ENCODE assay signal across 17 cellular contexts in the genomic region with DNA sequence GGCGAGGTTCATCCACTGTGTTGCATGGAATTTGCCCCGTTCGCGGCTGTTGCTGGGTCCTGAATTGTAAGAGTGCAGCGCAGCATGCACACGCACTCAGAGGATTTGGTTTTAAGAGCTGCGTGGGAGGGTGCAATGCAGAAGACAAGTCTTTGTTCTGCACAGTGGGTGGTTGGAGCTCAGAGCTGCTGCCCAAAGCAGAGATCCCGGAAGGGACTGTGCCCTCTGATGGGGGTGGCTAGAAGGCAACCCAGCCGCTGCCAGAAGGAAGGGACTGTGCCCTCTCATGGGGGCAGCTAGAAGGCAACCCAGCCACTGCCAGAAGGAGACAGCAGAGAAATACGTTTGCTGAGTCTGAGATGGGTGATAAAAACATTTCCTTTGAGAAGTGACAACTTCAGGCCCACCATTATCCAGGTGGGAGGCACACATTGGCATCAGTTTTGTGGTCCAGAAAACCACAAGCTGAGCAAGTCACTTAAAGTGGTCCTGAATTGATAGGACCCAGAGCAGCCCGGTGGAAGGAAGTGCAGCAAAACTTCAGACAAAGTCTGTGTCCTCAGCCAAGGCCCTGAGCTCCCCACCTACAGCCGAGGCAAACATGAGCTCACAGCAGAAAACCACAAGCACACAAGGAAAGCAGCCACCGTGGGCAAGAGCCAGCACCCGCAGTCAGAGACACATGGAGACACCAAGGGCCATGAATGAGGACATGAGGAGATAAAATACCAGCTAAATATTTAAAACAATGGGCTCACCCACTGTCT. TPM values are rescaled to one million over a fixed set of nuclear protein-coding genes. Genes with fewer than 3 reads are reported as not detected.
A peak's percentile ranks its signal among the peaks of the same experiment; 100 is the strongest.
DNase-seq lines count a peak whose midpoint lies in the region; ATAC-seq, FAIRE-seq and TF ChIP-seq lines count a peak whose summit lies in the region.
"Had no signal": no experiment of that assay in that cellular context is flagged by ENCODE, and none has a peak within 500 bp of the region (broad histone marks: within the 10 kb centered on the region; RNA-seq: fewer than 3 reads in every experiment).

No MANE protein-coding gene starts in this region.

- H3K4me1 ChIP-seq in mesenchymal stem cell (ENCODE audit: control insufficient read depth, insufficient read depth, low read depth, low read length) (peaks cover 10% of the 10 kb centered on the region), small intestine (ENCODE audit: control insufficient read depth in 2 of 2, insufficient read depth in 1 of 2, low read depth in 1 of 2, low read length in 1 of 2) (no peaks in the 10 kb centered on the region), SK-N-SH (ENCODE audit: control insufficient read depth in 1 of 2, insufficient read depth in 2 of 2, low read depth in 1 of 2, low read length in 1 of 2) (no peaks in the 10 kb centered on the region)
- H3K4me1 ChIP-seq: breast epithelium, tibial nerve had no signal

- H3K23ac ChIP-seq in mesenchymal stem cell (ENCODE audit: low read length in 2 of 2) = no peak overlapping the region

- H2BK12ac ChIP-seq in mesenchymal stem cell (ENCODE audit: low read length in 2 of 2) = no peak overlapping the region

- H3K4me3 Mint-ChIP-seq in natural killer cell treated with Interleukin-12 subunit alpha and Interleukin-12 subunit beta and Interleukin-15 and Interleukin-18, amount 100 ng/mL, for 72 hours = peak overlapping the region; percentile 11
- H3K4me3 Mint-ChIP-seq in natural killer cell = no peak overlapping the region
- H3K4me3 Mint-ChIP-seq: nephron had no signal

- intact Hi-C loops in natural killer cell (cut with micrococcal nuclease) = no loop called here

- peak overlapping the region in 1 of 2 donors; percentile 36 for H3K27ac Mint-ChIP-seq in natural killer cell treated with Interleukin-12 subunit alpha and Interleukin-12 subunit beta and Interleukin-15 and Interleukin-18, amount 100 ng/mL, for 72 hours
- H3K27ac Mint-ChIP-seq in natural killer cell = no peak overlapping the region
- H3K27ac Mint-ChIP-seq: nephron had no signal

- H3K9me3 Mint-ChIP-seq in natural killer cell treated with Interleukin-12 subunit alpha and Interleukin-12 subunit beta and Interleukin-15 and Interleukin-18, amount 100 ng/mL, for 72 hours = peaks cover 4% of the 10 kb centered on the region
- no peaks in the 10 kb centered on the region for H3K9me3 Mint-ChIP-seq in natural killer cell

- no peak for TF ChIP-seq RAD21 in SK-N-SH (IDR thresholded peaks at IDR 0.05; ENCODE audit: low read length)

- H2BK5ac ChIP-seq in mesenchymal stem cell (ENCODE audit: low read depth, low read length, poor library complexity, severe bottlenecking) = no peak overlapping the region

- POLR2A ChIA-PET in SK-N-SH (lab: Yijun Ruan, JAX) = interaction anchor here (0.5 kb wide), 1 partner anchor 149 kb away, joined by 3 read pairs; no protein-coding TSS in a partner anchor

- H3K79me2 ChIP-seq in SK-N-SH (ENCODE audit: insufficient read depth) = no peaks in the 10 kb centered on the region

- CTCF ChIA-PET in SK-N-SH (lab: Yijun Ruan, JAX) = interaction anchor here (1.0 to 7.0 kb wide), 5 partner anchors 9 to 301 kb away, joined by 3 to 72 read pairs (median 4); partner anchors contain the start of gene SYT8

- no peak overlapping the region for H2BK15ac ChIP-seq in mesenchymal stem cell (ENCODE audit: low read depth, poor library complexity, severe bottlenecking)

- H2AFZ ChIP-seq in mesenchymal stem cell (ENCODE audit: low read depth, low read length) = no peak overlapping the region
- H2AFZ ChIP-seq in SK-N-SH (ENCODE audit: low read depth) = no peak overlapping the region

- H3K4me1 Mint-ChIP-seq in natural killer cell treated with Interleukin-12 subunit alpha and Interleukin-12 subunit beta and Interleukin-15 and Interleukin-18, amount 100 ng/mL, for 72 hours (ENCODE audit: low read depth in 2 of 2) = peaks cover 10 to 42% of the 10 kb centered on the region in 2 donors
- peaks cover 0 to 18% of the 10 kb centered on the region in 2 donors for H3K4me1 Mint-ChIP-seq in natural killer cell

- DNase-seq in natural killer cell treated with Interleukin-12 subunit alpha and Interleukin-12 subunit beta and Interleukin-15 and Interleukin-18, amount 100 ng/mL, for 72 hours (ENCODE audit: low spot score) = no peak
- DNase-seq in natural killer cell (no peak), mesenchymal stem cell (no peak), islet precursor cell (no peak), SHP77 treated with DMSO at 0.1 percent for 48 hours (lab: John Stamatoyannopoulos, UW) (no peak), small intestine (no peak), SK-N-SH (no peak)
- DNase-seq in activated CD8-positive, alpha-beta memory T cell treated with anti-CD3 and anti-CD28 coated beads, Interleukin-2, amount 50 U/mL, for 48 hours = peak; percentile 59
- DNase-seq: activated CD4-positive, CD25-positive, alpha-beta regulatory T cell treated with anti-CD3 and anti-CD28 coated beads, Interleukin-2, amount 50 U/mL, for 72 hours; DMS 273 treated with DMSO at 0.1 percent for 48 hours; retina had no signal

- H3K27ac ChIP-seq in mesenchymal stem cell (ENCODE audit: low read length, poor library complexity, severe bottlenecking) = no peak overlapping the region
- no peak overlapping the region for H3K27ac ChIP-seq in small intestine (ENCODE audit: low read depth in 1 of 2, low read length in 1 of 2)
- no peak overlapping the region for H3K27ac ChIP-seq in SK-N-SH (ENCODE audit: low read depth in 2 of 2, low read length in 1 of 2)
- H3K27ac ChIP-seq: breast epithelium had no signal

- no peak for TF ChIP-seq EP300 in SK-N-SH (IDR thresholded peaks at IDR 0.05; ENCODE audit: borderline replicate concordance in 1 of 2, low read depth in 1 of 2, low read length in 1 of 2)

- H3K4me2 ChIP-seq in mesenchymal stem cell (ENCODE audit: low read length, poor library complexity, severe bottlenecking) = no peak overlapping the region
- H3K4me2 ChIP-seq in SK-N-SH = no peak overlapping the region

- H3K36me3 ChIP-seq in mesenchymal stem cell (ENCODE audit: control insufficient read depth in 1 of 2, insufficient read depth in 2 of 2, low read depth in 1 of 2, low read length in 2 of 2) (no peaks in the 10 kb centered on the region), small intestine (ENCODE audit: control insufficient read depth in 2 of 2, insufficient read depth in 2 of 2, low read length in 2 of 2) (no peaks in the 10 kb centered on the region), SK-N-SH (replicated peaks in 1 of 2; ENCODE audit: control insufficient read depth in 1 of 2, insufficient read depth in 2 of 2, low read length in 1 of 2) (no peaks in the 10 kb centered on the region)
- H3K36me3 ChIP-seq: breast epithelium, tibial nerve had no signal

- no peak overlapping the region for H3K18ac ChIP-seq in mesenchymal stem cell (ENCODE audit: low read depth in 1 of 2, low read length in 2 of 2)

- ATAC-seq in natural killer cell treated with Interleukin-12 subunit alpha and Interleukin-12 subunit beta and Interleukin-15 and Interleukin-18, amount 100 ng/mL, for 72 hours = peak; percentile 32 to 63
- no peak for ATAC-seq in natural killer cell
- ATAC-seq: Right ventricle myocardium inferior had no signal

- peaks cover 0 to 6% of the 10 kb centered on the region in 2 donors for H3K27me3 Mint-ChIP-seq in natural killer cell treated with Interleukin-12 subunit alpha and Interleukin-12 subunit beta and Interleukin-15 and Interleukin-18, amount 100 ng/mL, for 72 hours
- peaks cover 4 to 12% of the 10 kb centered on the region in 2 donors for H3K27me3 Mint-ChIP-seq in natural killer cell (ENCODE audit: low read depth in 2 of 2)

- H3K14ac ChIP-seq in mesenchymal stem cell (ENCODE audit: low read length in 2 of 2) = no peak overlapping the region

- H4K20me1 ChIP-seq in SK-N-SH (ENCODE audit: insufficient read depth) = no peaks in the 10 kb centered on the region

- H3K9ac ChIP-seq in mesenchymal stem cell (ENCODE audit: low read length) (no peak overlapping the region), SK-N-SH (no peak overlapping the region)

- no peak overlapping the region for H4K8ac ChIP-seq in mesenchymal stem cell (ENCODE audit: low read length)

- H3F3A ChIP-seq in SK-N-SH (replicated peaks; ENCODE audit: insufficient read depth) = no peaks in the 10 kb centered on the region

- 74% methylated on average over 12 of the region's 14 CpGs for WGBS in mesenchymal stem cell
- 63 to 78% (median 69%) methylated on average over 14 of the region's 14 CpGs for WGBS in small intestine, 3 donors
- WGBS in SK-N-SH (ENCODE audit: low lambda C conversion rate) = 48% methylated on average over 14 of the region's 14 CpGs

- no peak overlapping the region for H2AK5ac ChIP-seq in mesenchymal stem cell (ENCODE audit: low read length, severe bottlenecking)

- no peak for TF ChIP-seq CTCF in natural killer cell (IDR thresholded peaks at IDR 0.05)
- no peak for TF ChIP-seq CTCF in SK-N-SH (IDR thresholded peaks at IDR 0.05)

- no peaks in the 10 kb centered on the region for H3K9me2 ChIP-seq in SK-N-SH

- H4K91ac ChIP-seq in mesenchymal stem cell (ENCODE audit: low read length) = peak overlapping the region; percentile 34

- H3K9me3 ChIP-seq in mesenchymal stem cell (ENCODE audit: control insufficient read depth, low read length) (no peaks in the 10 kb centered on the region), small intestine (ENCODE audit: control insufficient read depth, low read depth) (no peaks in the 10 kb centered on the region), SK-N-SH (no peaks in the 10 kb centered on the region)
- H3K9me3 ChIP-seq: breast epithelium, tibial nerve had no signal

- H3K4ac ChIP-seq in mesenchymal stem cell (ENCODE audit: low read depth in 1 of 2, low read length in 2 of 2) = no peak overlapping the region

- FAIRE-seq in small intestine (lab: Jason Lieb, UNC) = no peak

- peaks cover 9% of the 10 kb centered on the region for H3K36me3 Mint-ChIP-seq in natural killer cell treated with Interleukin-12 subunit alpha and Interleukin-12 subunit beta and Interleukin-15 and Interleukin-18, amount 100 ng/mL, for 72 hours
- H3K36me3 Mint-ChIP-seq in natural killer cell = no peaks in the 10 kb centered on the region

- H2BK120ac ChIP-seq in mesenchymal stem cell (ENCODE audit: low read depth, low read length) = no peak overlapping the region

- H3K4me3 ChIP-seq in mesenchymal stem cell (ENCODE audit: insufficient read depth in 1 of 2, low read depth in 1 of 2, low read length in 2 of 2) (no peak overlapping the region), small intestine (ENCODE audit: low read depth in 1 of 2, low read length in 2 of 2) (no peak overlapping the region), SK-N-SH (ENCODE audit: low read depth in 2 of 2, low read length in 1 of 2) (no peak overlapping the region)
- H3K4me3 ChIP-seq: breast epithelium, tibial nerve had no signal

- peaks cover 23 to 83% of the 10 kb centered on the region in 2 experiments for H3K27me3 ChIP-seq in mesenchymal stem cell (ENCODE audit: control insufficient read depth in 1 of 2, insufficient read depth in 1 of 2, low read length in 2 of 2)
- H3K27me3 ChIP-seq in small intestine (ENCODE audit: control insufficient read depth in 2 of 2, insufficient read depth in 2 of 2, low read length in 2 of 2) = peaks cover 0 to 4% of the 10 kb centered on the region in 2 donors
- H3K27me3 ChIP-seq in SK-N-SH (ENCODE audit: insufficient read depth) = no peaks in the 10 kb centered on the region; the same call in 1 of the 2 replicates
- H3K27me3 ChIP-seq: breast epithelium, tibial nerve had no signal

- no peaks in the 10 kb centered on the region for H3K79me1 ChIP-seq in mesenchymal stem cell (replicated peaks; ENCODE audit: low read length, poor library complexity, severe bottlenecking)

RNA-seq across cellular contexts. Expression of gene KRTAP5-6, which starts 4.2 kb away (rescaled TPM):
- total RNA-seq in natural killer cell treated with Interleukin-12 subunit alpha and Interleukin-12 subunit beta and Interleukin-15 and Interleukin-18, amount 100 ng/mL, for 72 hours = not detected
- not detected for total RNA-seq in natural killer cell
- not detected for polyA plus RNA-seq in mesenchymal stem cell (2013, experiment 1 of 2)
- not detected for polyA plus RNA-seq in mesenchymal stem cell (2013, experiment 2 of 2)
- not detected for polyA plus RNA-seq in small intestine
- not detected in 2 replicates for polyA plus RNA-seq in SK-N-SH (2012; rRNA removed)
- not detected in 2 replicates for polyA plus RNA-seq in SK-N-SH (2012; cell fraction: cytosol; rRNA removed)
- not detected in 2 replicates for polyA plus RNA-seq in SK-N-SH (2012; cell fraction: nucleus; rRNA removed)
- total RNA-seq: breast epithelium; HT-29; Right ventricle myocardium inferior; T-helper 2 cell treated with Interferon-gamma antibody and Interleukin-4, amounts not matched to agents 100 ng/mL and 5 ng/mL, for 36 hours; tibial nerve had no signal

RNA-seq across cellular contexts. Expression of gene IFITM10, which starts 49.2 kb away (rescaled TPM):
- total RNA-seq in natural killer cell treated with Interleukin-12 subunit alpha and Interleukin-12 subunit beta and Interleukin-15 and Interleukin-18, amount 100 ng/mL, for 72 hours = 1 to 10 TPM; 2.3 to 8.1 TPM
- 1 to 10 TPM; 5.5 to 8.1 (median 6.5) TPM for total RNA-seq in natural killer cell
- 0.61 TPM for polyA plus RNA-seq in mesenchymal stem cell (2013, experiment 1 of 2)
- polyA plus RNA-seq in mesenchymal stem cell (2013, experiment 2 of 2) = 0.53 TPM
- polyA plus RNA-seq in small intestine = under 1 TPM in 2 of 3 donors, not detected in 1; 0.43 to 0.54 TPM
- polyA plus RNA-seq in SK-N-SH (2012; rRNA removed) = 0.21 and 0.31 TPM in 2 replicates
- polyA plus RNA-seq in SK-N-SH (2012; cell fraction: cytosol; rRNA removed) = 0.13 and 0.24 TPM in 2 replicates
- 1.0 and 1.2 TPM in 2 replicates for polyA plus RNA-seq in SK-N-SH (2012; cell fraction: nucleus; rRNA removed)

Comparison
In these comparisons a context has a peak if more than half of its experiments do, and no peak if none do; other contexts are left out.
1. ATAC-seq: peak in natural killer cell treated with Interleukin-12 subunit alpha and Interleukin-12 subunit beta and Interleukin-15 and Interleukin-18, amount 100 ng/mL, for 72 hours (2 of 2); none in natural killer cell (0 of 3).